Comparison of ENCODE assay signal across 8 cellular contexts in genomic region chr20:23441850-23442313, GRCh38. TPM values are rescaled to one million over a fixed set of nuclear protein-coding genes. Genes with fewer than 3 reads are reported as not detected.
DNase-seq lines count a peak whose midpoint lies in the region; ATAC-seq and TF ChIP-seq lines count a peak whose summit lies in the region.

No MANE protein-coding gene starts in this region.

- intact Hi-C loops in activated CD4-positive, alpha-beta T cell treated with anti-CD3 and anti-CD28 coated beads, Interleukin-2, amount 10 ng/mL, durations not matched to agents 24 days and 14 days (cut with micrococcal nuclease): loop anchor here (1.0 kb wide), 1 partner anchor 164 kb away; no protein-coding TSS in a partner anchor
- intact Hi-C loops in lower lobe of right lung (cut with DNase I): no loop called here

- no peak overlapping the region for H3K4me3 Mint-ChIP-seq in activated CD4-positive, alpha-beta T cell treated with anti-CD3 and anti-CD28 coated beads, Interleukin-2, amount 10 ng/mL, durations not matched to agents 24 days and 14 days

- H3K27ac ChIP-seq in lower lobe of right lung: no peak overlapping the region

- H3K9me3 ChIP-seq in lower lobe of right lung: no peaks in the 10 kb centered on the region

- no peaks in the 10 kb centered on the region for H3K36me3 ChIP-seq in lower lobe of right lung

- peaks cover 7% of the 10 kb centered on the region for H3K27me3 Mint-ChIP-seq in activated CD4-positive, alpha-beta T cell treated with anti-CD3 and anti-CD28 coated beads, Interleukin-2, amount 10 ng/mL, durations not matched to agents 24 days and 14 days

- no peaks in the 10 kb centered on the region for H3K9me3 Mint-ChIP-seq in activated CD4-positive, alpha-beta T cell treated with anti-CD3 and anti-CD28 coated beads, Interleukin-2, amount 10 ng/mL, durations not matched to agents 24 days and 14 days

- H3K4me1 Mint-ChIP-seq in activated CD4-positive, alpha-beta T cell treated with anti-CD3 and anti-CD28 coated beads, Interleukin-2, amount 10 ng/mL, durations not matched to agents 24 days and 14 days: no peaks in the 10 kb centered on the region

- peak; percentile 51 for DNase-seq in SIG-M5 treated with dmso at 0.1 percent for 504 hours (lab: John Stamatoyannopoulos, UW; ENCODE audit: unreplicated experiment)
- no peak for DNase-seq in SIG-M5 (lab: John Stamatoyannopoulos, UW)
- DNase-seq in NCI-H345 treated with DMSO at 0.1 percent for 48 hours (lab: John Stamatoyannopoulos, UW; ENCODE audit: unreplicated experiment): peak; percentile 64
- DNase-seq in activated CD4-positive, alpha-beta T cell treated with anti-CD3 and anti-CD28 coated beads, Interleukin-2, amount 10 ng/mL, durations not matched to agents 24 days and 14 days: peak; percentile 88
- DNase-seq in dermis microvascular lymphatic vessel endothelial cell (ENCODE audit: low read depth in 2 of 2): peak; percentile 29 to 68
- no peak for DNase-seq in lower lobe of right lung
- peak; percentile 30 for DNase-seq in stimulated activated CD8-positive, alpha-beta memory T cell treated with anti-CD3 and anti-CD28 coated beads, Interleukin-15, amount 100 ng/mL, for 24 hours (ENCODE audit: low read depth)

- H3K27ac Mint-ChIP-seq in activated CD4-positive, alpha-beta T cell treated with anti-CD3 and anti-CD28 coated beads, Interleukin-2, amount 10 ng/mL, durations not matched to agents 24 days and 14 days: no peak overlapping the region

- peak; percentile 58 for ATAC-seq in HG03045 (IDR thresholded peaks at IDR 0.05; ENCODE audit: unreplicated experiment)
- peak; percentile 81 to 82 for ATAC-seq in lower lobe of right lung

- H3K4me3 ChIP-seq in lower lobe of right lung: no peak overlapping the region

- no peaks in the 10 kb centered on the region for H3K4me1 ChIP-seq in lower lobe of right lung

- H3K27me3 ChIP-seq in lower lobe of right lung (ENCODE audit: low read depth): no peaks in the 10 kb centered on the region

- H3K36me3 Mint-ChIP-seq in activated CD4-positive, alpha-beta T cell treated with anti-CD3 and anti-CD28 coated beads, Interleukin-2, amount 10 ng/mL, durations not matched to agents 24 days and 14 days (ENCODE audit: low read depth): no peaks in the 10 kb centered on the region

- peak; percentile 87 for TF ChIP-seq CTCF in lower lobe of right lung (IDR thresholded peaks at IDR 0.05)

RNA-seq across cellular contexts. Expression of gene CSTL1, which starts 2.4 kb away (rescaled TPM):
- not detected in 2 replicates for total RNA-seq in activated CD4-positive, alpha-beta T cell treated with anti-CD3 and anti-CD28 coated beads, Interleukin-2, amount 10 ng/mL, durations not matched to agents 24 days and 14 days
- not detected in 2 replicates for total RNA-seq in dermis microvascular lymphatic vessel endothelial cell
- not detected for total RNA-seq in lower lobe of right lung

RNA-seq across cellular contexts. Expression of gene CST11, which starts 10.8 kb away (rescaled TPM):
- total RNA-seq in activated CD4-positive, alpha-beta T cell treated with anti-CD3 and anti-CD28 coated beads, Interleukin-2, amount 10 ng/mL, durations not matched to agents 24 days and 14 days: not detected in 2 replicates
- total RNA-seq in dermis microvascular lymphatic vessel endothelial cell (not detected in 2 replicates), lower lobe of right lung (not detected)

RNA-seq across cellular contexts. Expression of gene NAPB, which starts 20.6 kb away (rescaled TPM):
- 13.6 and 14.2 TPM in 2 replicates for total RNA-seq in activated CD4-positive, alpha-beta T cell treated with anti-CD3 and anti-CD28 coated beads, Interleukin-2, amount 10 ng/mL, durations not matched to agents 24 days and 14 days
- total RNA-seq in dermis microvascular lymphatic vessel endothelial cell (4.7 and 5.8 TPM in 2 replicates), lower lobe of right lung (11.0 TPM)

RNA-seq across cellular contexts. Expression of gene CST8, which starts 49.0 kb away (rescaled TPM):
- not detected in 2 replicates for total RNA-seq in activated CD4-positive, alpha-beta T cell treated with anti-CD3 and anti-CD28 coated beads, Interleukin-2, amount 10 ng/mL, durations not matched to agents 24 days and 14 days
- total RNA-seq in dermis microvascular lymphatic vessel endothelial cell (not detected in 2 replicates), lower lobe of right lung (not detected)

Comparison
In these comparisons a context has a peak if more than half of its experiments do, and no peak if none do; other contexts are left out.
1. DNase-seq: peak in SIG-M5 treated with dmso at 0.1 percent for 504 hours (single experiment), NCI-H345 treated with DMSO at 0.1 percent for 48 hours (single experiment), activated CD4-positive, alpha-beta T cell treated with anti-CD3 and anti-CD28 coated beads, Interleukin-2, amount 10 ng/mL, durations not matched to agents 24 days and 14 days (single experiment), dermis microvascular lymphatic vessel endothelial cell (2 of 2) and stimulated activated CD8-positive, alpha-beta memory T cell treated with anti-CD3 and anti-CD28 coated beads, Interleukin-15, amount 100 ng/mL, for 24 hours (single experiment); none in SIG-M5 (single experiment) and lower lobe of right lung (single experiment).